Comparison of ENCODE assay signal across 15 cellular contexts in the genomic region with DNA sequence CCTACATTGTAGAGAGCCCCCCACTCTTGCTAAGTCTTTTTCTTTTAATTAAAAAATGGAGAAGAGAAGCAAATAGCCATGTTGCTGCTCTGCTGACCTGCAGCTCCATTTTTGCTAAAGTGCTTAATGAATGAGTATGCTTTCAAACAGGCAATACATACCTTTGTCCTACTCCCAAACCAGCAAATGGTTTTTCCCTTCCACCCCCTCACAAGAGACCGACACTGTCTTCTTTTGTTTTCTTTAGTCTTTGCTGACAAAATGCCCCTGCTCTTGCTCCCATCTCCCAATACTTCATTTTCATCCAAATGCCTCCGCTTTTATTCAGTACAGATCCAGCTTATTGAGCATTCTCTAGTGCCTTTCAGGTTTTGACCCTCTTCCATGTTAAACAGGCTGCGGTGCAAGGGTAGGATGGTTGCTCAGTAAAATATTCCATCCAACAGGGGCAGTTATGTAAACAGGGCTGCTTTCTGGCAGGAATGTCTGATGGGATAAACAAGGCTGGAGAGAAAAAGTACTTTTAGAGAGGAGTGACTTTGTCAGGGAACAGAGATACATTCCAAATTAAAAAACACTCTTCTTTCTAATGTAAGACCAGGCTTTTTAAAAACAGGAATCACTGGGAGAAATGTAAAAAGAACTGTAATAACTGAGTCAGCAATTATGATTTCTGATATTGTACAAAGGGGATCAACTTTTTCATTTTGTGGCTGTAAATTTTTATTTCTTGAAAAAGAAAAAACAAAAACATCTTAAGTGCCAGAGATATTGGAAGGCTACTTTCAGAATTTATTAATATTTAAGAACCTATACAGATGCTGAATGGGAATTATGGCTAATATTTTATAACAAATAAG.
A peak's percentile ranks its signal among the peaks of the same experiment; 100 is the strongest.
DNase-seq lines count a peak whose midpoint lies in the region; ATAC-seq and TF ChIP-seq lines count a peak whose summit lies in the region.
"Had no signal": no experiment of that assay in that cellular context is flagged by ENCODE, and none has a peak within 500 bp of the region (broad histone marks: within the 10 kb centered on the region; RNA-seq: fewer than 3 reads in every experiment).

No MANE protein-coding gene starts in this region.

- peaks cover 21% of the 10 kb centered on the region for H3K4me1 ChIP-seq in HUES64 (ENCODE audit: insufficient read depth, low read length)
- H3K4me1 ChIP-seq in liver (ENCODE audit: control insufficient read depth in 4 of 4, insufficient read depth in 4 of 4, low read length in 3 of 4): peaks cover 2 to 8% (median 3%) of the 10 kb centered on the region in 4 donors
- H3K4me1 ChIP-seq: psoas muscle had no signal

- intact Hi-C loops in sciatic nerve (cut with DNase I): no loop called here

- no peak for DNase-seq in sciatic nerve (ENCODE audit: low spot score)
- no peak for DNase-seq in NCI-H1694 (lab: John Stamatoyannopoulos, UW)
- DNase-seq in ecto neural progenitor cell (ENCODE audit: low spot score): no peak
- no peak for DNase-seq in DMS 273 (lab: John Stamatoyannopoulos, UW; ENCODE audit: unreplicated experiment)
- DNase-seq: activated CD4-positive, alpha-beta T cell treated with anti-CD3 and anti-CD28 coated beads for 36 hours; activated naive CD4-positive, alpha-beta T cell treated with anti-CD3 and anti-CD28 coated beads for 36 hours; DMS153; Kasumi-1; NCI-H446 treated with DMSO at 0.1 percent for 48 hours; psoas muscle; T1000 had no signal

- H3K27ac ChIP-seq in HUES64 (ENCODE audit: low read depth, low read length): peak overlapping the region; percentile 46; the same call in 1 of the 2 replicates
- peak overlapping the region; percentile 51 for H3K27ac ChIP-seq in cingulate gyrus (ENCODE audit: low read depth, low read length)
- H3K27ac ChIP-seq in liver (ENCODE audit: low read depth in 1 of 2, low read length in 2 of 2): no peak overlapping the region
- H3K27ac ChIP-seq: psoas muscle had no signal

- 63% methylated on average over 3 of the region's 3 CpGs for WGBS in HUES64
- WGBS in liver: 55% methylated on average over 3 of the region's 3 CpGs

- no peak for TF ChIP-seq CTCF in liver (IDR thresholded peaks at IDR 0.05; ENCODE audit: low read depth, low read length, missing input control)

- peak; percentile 38 for ATAC-seq in sciatic nerve
- no peak for ATAC-seq in HG03571 (IDR thresholded peaks at IDR 0.05; ENCODE audit: unreplicated experiment)
- ATAC-seq: activated CD4-positive, alpha-beta T cell treated with anti-CD3 and anti-CD28 coated beads for 36 hours; psoas muscle had no signal

- no peaks in the 10 kb centered on the region for H3K36me3 ChIP-seq in HUES64 (ENCODE audit: insufficient read depth, low read length)
- no peaks in the 10 kb centered on the region for H3K36me3 ChIP-seq in liver (ENCODE audit: control insufficient read depth in 4 of 4, insufficient read depth in 3 of 4, low read depth in 1 of 4, low read length in 3 of 4)

- peak; percentile 34 to 61 for TF ChIP-seq RAD21 in liver (IDR thresholded peaks at IDR 0.05)

- H3K9me3 ChIP-seq in HUES64 (ENCODE audit: insufficient read depth, low read depth, low read length) (no peaks in the 10 kb centered on the region), liver (ENCODE audit: control insufficient read depth in 4 of 4, low read length in 3 of 4) (no peaks in the 10 kb centered on the region)
- H3K9me3 ChIP-seq: psoas muscle had no signal

- no peak overlapping the region for H3K9ac ChIP-seq in HUES64 (ENCODE audit: low read depth, low read length)
- no peak overlapping the region for H3K9ac ChIP-seq in liver (ENCODE audit: low read depth in 1 of 2, low read length in 2 of 2)

- H3K4me3 ChIP-seq in HUES64 (ENCODE audit: low read length): no peak overlapping the region
- no peak overlapping the region for H3K4me3 ChIP-seq in liver (ENCODE audit: low read depth in 1 of 3, low read length in 3 of 3)
- H3K4me3 ChIP-seq: psoas muscle had no signal

- H3K27me3 ChIP-seq in HUES64 (ENCODE audit: insufficient read depth, low read length) (no peaks in the 10 kb centered on the region), liver (ENCODE audit: control insufficient read depth in 4 of 4, insufficient read depth in 4 of 4, low read length in 3 of 4) (no peaks in the 10 kb centered on the region)

TF ChIP-seq in liver, 16 proteins besides CTCF, POLR2A, EP300 and RAD21:
- TF ChIP-seq TAF1 (conservative IDR thresholded peaks at IDR 0.05) (no peak), YY1 (IDR thresholded peaks at IDR 0.05) (peak; percentile 80), HNF4A (conservative IDR thresholded peaks at IDR 0.05) (peak; percentile 48 to 52), RXRA (IDR thresholded peaks at IDR 0.05) (peak; percentile 22 to 31), JUND (IDR thresholded peaks at IDR 0.05) (no peak), FOXA2 (IDR thresholded peaks at IDR 0.05) (peak; percentile 90), ZBTB33 (IDR thresholded peaks at IDR 0.05) (peak; percentile 15), FOXA1 (IDR thresholded peaks at IDR 0.05) (peak; percentile 80), SP1 (IDR thresholded peaks at IDR 0.05) (peak; percentile 39)
- TF ChIP-seq, protein P1, sequence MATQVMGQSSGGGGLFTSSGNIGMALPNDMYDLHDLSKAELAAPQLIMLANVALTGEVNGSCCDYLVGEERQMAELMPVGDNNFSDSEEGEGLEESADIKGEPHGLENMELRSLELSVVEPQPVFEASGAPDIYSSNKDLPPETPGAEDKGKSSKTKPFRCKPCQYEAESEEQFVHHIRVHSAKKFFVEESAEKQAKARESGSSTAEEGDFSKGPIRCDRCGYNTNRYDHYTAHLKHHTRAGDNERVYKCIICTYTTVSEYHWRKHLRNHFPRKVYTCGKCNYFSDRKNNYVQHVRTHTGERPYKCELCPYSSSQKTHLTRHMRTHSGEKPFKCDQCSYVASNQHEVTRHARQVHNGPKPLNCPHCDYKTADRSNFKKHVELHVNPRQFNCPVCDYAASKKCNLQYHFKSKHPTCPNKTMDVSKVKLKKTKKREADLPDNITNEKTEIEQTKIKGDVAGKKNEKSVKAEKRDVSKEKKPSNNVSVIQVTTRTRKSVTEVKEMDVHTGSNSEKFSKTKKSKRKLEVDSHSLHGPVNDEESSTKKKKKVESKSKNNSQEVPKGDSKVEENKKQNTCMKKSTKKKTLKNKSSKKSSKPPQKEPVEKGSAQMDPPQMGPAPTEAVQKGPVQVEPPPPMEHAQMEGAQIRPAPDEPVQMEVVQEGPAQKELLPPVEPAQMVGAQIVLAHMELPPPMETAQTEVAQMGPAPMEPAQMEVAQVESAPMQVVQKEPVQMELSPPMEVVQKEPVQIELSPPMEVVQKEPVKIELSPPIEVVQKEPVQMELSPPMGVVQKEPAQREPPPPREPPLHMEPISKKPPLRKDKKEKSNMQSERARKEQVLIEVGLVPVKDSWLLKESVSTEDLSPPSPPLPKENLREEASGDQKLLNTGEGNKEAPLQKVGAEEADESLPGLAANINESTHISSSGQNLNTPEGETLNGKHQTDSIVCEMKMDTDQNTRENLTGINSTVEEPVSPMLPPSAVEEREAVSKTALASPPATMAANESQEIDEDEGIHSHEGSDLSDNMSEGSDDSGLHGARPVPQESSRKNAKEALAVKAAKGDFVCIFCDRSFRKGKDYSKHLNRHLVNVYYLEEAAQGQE (IDR thresholded peaks at IDR 0.05): peak; percentile 51

Comparison
In these comparisons a context has a peak if more than half of its experiments do, and no peak if none do; other contexts are left out.
1. H3K27ac ChIP-seq: peak in HUES64 (single experiment) and cingulate gyrus (single experiment); none in liver (0 of 2).